Comparison of ENCODE assay signal across 25 cellular contexts in the genomic region with DNA sequence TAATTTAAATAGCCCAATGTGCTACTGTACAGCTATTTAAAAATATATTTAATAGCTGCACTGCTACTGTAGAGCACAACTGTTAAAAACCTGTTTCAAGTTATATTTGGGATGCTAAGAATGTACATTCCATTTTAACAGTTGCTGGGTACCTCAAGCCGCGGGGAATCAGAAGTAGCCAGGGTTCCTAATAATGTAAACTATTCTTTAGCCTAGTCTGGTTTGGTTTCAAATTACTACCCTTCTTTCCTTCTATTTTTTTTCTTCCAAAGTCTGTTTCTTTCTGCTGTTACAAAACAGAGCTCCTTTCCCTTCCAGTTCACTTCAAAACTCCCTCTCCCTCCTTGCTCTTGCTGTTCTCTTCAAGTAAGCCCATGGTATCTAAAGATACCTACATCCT. TPM values are rescaled to one million over a fixed set of nuclear protein-coding genes. Genes with fewer than 3 reads are reported as not detected.
DNase-seq lines count a peak whose midpoint lies in the region; ATAC-seq and TF ChIP-seq lines count a peak whose summit lies in the region.
"Had no signal": no experiment of that assay in that cellular context is flagged by ENCODE, and none has a peak within 500 bp of the region (broad histone marks: within the 10 kb centered on the region; RNA-seq: fewer than 3 reads in every experiment).

No MANE protein-coding gene starts in this region.

- WGBS in sigmoid colon, 2 donors: 41% methylated on average over 2 of the region's 2 CpGs

- H3K4me1 Mint-ChIP-seq in CD8-positive, alpha-beta T cell (ENCODE audit: low read depth): peaks cover 74% of the 10 kb centered on the region

- no peaks in the 10 kb centered on the region for H3K27me3 Mint-ChIP-seq in CD8-positive, alpha-beta T cell (ENCODE audit: low read depth)
- H3K27me3 Mint-ChIP-seq: activated naive CD8-positive, alpha-beta T cell treated with anti-CD3 and anti-CD28 coated beads for 36 hours had no signal

- POLR2A ChIA-PET in CD8-positive, alpha-beta T cell (lab: Charles Lee): interaction anchor here (0.6 to 0.7 kb wide), 2 partner anchors 93 to 119 kb away, joined by 3 to 5 read pairs; no protein-coding TSS in a partner anchor

- intact Hi-C loops in sigmoid colon (cut with DNase I): no loop called here
- intact Hi-C loops in CD8-positive, alpha-beta T cell (cut with DNase I, micrococcal nuclease): no loop called here

- ATAC-seq in SK-N-SH treated with all-trans-retinoic acid at 6 μM for 48 hours (peak; percentile 77), GM21576 (IDR thresholded peaks at IDR 0.05; ENCODE audit: unreplicated experiment) (no peak)
- no peak for ATAC-seq in CD8-positive, alpha-beta T cell
- ATAC-seq: activated CD8-positive, alpha-beta T cell treated with anti-CD3 and anti-CD28 coated beads, Interleukin-2, amount 10 ng/mL, durations not matched to agents 7 days and 5 days; HCT116; left cardiac atrium; right cardiac atrium had no signal

- peak overlapping the region in 3 of 4 donors; percentile 34 to 58 (median 39) for H3K27ac ChIP-seq in sigmoid colon
- no peak overlapping the region for H3K27ac ChIP-seq in CD8-positive, alpha-beta T cell (ENCODE audit: low read depth, low read length)
- H3K27ac ChIP-seq: BLaER1, epithelial cell of prostate, tibial nerve, VCaP had no signal

- DNase-seq in EH (ENCODE audit: low read depth): peak; percentile 81
- peak; percentile 56 for DNase-seq in fibroblast of villous mesenchyme (ENCODE audit: low read depth)
- DNase-seq in sigmoid colon: no peak
- no peak for DNase-seq in CD8-positive, alpha-beta T cell
- no peak for DNase-seq in NCI-H1048 (lab: John Stamatoyannopoulos, UW)
- DNase-seq: activated CD8-positive, alpha-beta T cell treated with anti-CD3 and anti-CD28 coated beads, Interleukin-2, amount 10 ng/mL, durations not matched to agents 7 days and 5 days; activated naive CD8-positive, alpha-beta T cell treated with anti-CD3 and anti-CD28 coated beads for 36 hours; activated T-cell treated with anti-CD3 and anti-CD28 coated beads, Interleukin-2, amount 50 U/mL, for 48 hours; dermis blood vessel endothelial cell; GF-D8; left cardiac atrium; NCI-H1417 treated with DMSO at 0.1 percent for 48 hours; NCI-H2171; NCI-H69; nucleus accumbens; right cardiac atrium; SHP77; stimulated activated naive CD4-positive, alpha-beta T cell treated with Interleukin-2 at 50 U/mL for 16 hours had no signal

- TF ChIP-seq EP300 in sigmoid colon (IDR thresholded peaks at IDR 0.05): no peak

- H3K36me3 Mint-ChIP-seq in CD8-positive, alpha-beta T cell: peaks cover 54% of the 10 kb centered on the region

- H3K4me3 ChIP-seq in fibroblast of villous mesenchyme (ENCODE audit: low read depth, low read length) (no peak overlapping the region), sigmoid colon (no peak overlapping the region)
- H3K4me3 ChIP-seq in CD8-positive, alpha-beta T cell (ENCODE audit: low read depth, low read length): no peak overlapping the region
- H3K4me3 ChIP-seq: BLaER1, tibial nerve had no signal

- CTCF ChIA-PET in CD8-positive, alpha-beta T cell (lab: Charles Lee): no interaction called here

- H3K27me3 ChIP-seq in sigmoid colon: no peaks in the 10 kb centered on the region
- no peaks in the 10 kb centered on the region for H3K27me3 ChIP-seq in CD8-positive, alpha-beta T cell (ENCODE audit: insufficient read depth, low read length)
- H3K27me3 ChIP-seq: BLaER1, tibial nerve had no signal

- no peak overlapping the region for H3K27ac Mint-ChIP-seq in CD8-positive, alpha-beta T cell
- H3K27ac Mint-ChIP-seq: activated CD8-positive, alpha-beta T cell treated with anti-CD3 and anti-CD28 coated beads, Interleukin-2, amount 10 ng/mL, durations not matched to agents 7 days and 5 days; activated naive CD8-positive, alpha-beta T cell treated with anti-CD3 and anti-CD28 coated beads for 36 hours had no signal

- no peak overlapping the region for H3K4me3 Mint-ChIP-seq in CD8-positive, alpha-beta T cell
- H3K4me3 Mint-ChIP-seq: activated CD8-positive, alpha-beta T cell treated with anti-CD3 and anti-CD28 coated beads, Interleukin-2, amount 10 ng/mL, durations not matched to agents 7 days and 5 days; activated naive CD8-positive, alpha-beta T cell treated with anti-CD3 and anti-CD28 coated beads for 36 hours had no signal

- no peak for TF ChIP-seq CTCF in fibroblast of villous mesenchyme (IDR thresholded peaks at IDR 0.05; ENCODE audit: insufficient read depth, low read depth, low read length)
- TF ChIP-seq CTCF in sigmoid colon (IDR thresholded peaks at IDR 0.05): no peak
- no peak for TF ChIP-seq CTCF in CD8-positive, alpha-beta T cell (IDR thresholded peaks at IDR 0.05)

- H3K36me3 ChIP-seq in sigmoid colon: no peaks in the 10 kb centered on the region
- H3K36me3 ChIP-seq in CD8-positive, alpha-beta T cell (ENCODE audit: insufficient read depth, low read length): no peaks in the 10 kb centered on the region

- no peak for TF ChIP-seq POLR2A in sigmoid colon (IDR thresholded peaks at IDR 0.05)

- peaks cover 0 to 84% (median 61%) of the 10 kb centered on the region in 4 donors for H3K4me1 ChIP-seq in sigmoid colon
- H3K4me1 ChIP-seq in CD8-positive, alpha-beta T cell (ENCODE audit: insufficient read depth, low read length): peaks cover 12% of the 10 kb centered on the region
- H3K4me1 ChIP-seq: BLaER1 had no signal

- peaks cover 10% of the 10 kb centered on the region for H3K9me3 Mint-ChIP-seq in CD8-positive, alpha-beta T cell

- H3K9me3 ChIP-seq in sigmoid colon: no peaks in the 10 kb centered on the region
- H3K9me3 ChIP-seq in CD8-positive, alpha-beta T cell (ENCODE audit: low read length): no peaks in the 10 kb centered on the region
- H3K9me3 ChIP-seq: tibial nerve had no signal

TF ChIP-seq in SK-N-SH treated with all-trans-retinoic acid at 6 μM for 48 hours, 23 proteins besides CTCF, POLR2A, EP300 and RAD21 (continues in another document):
- TF ChIP-seq OSR1 (CRISPR knock-in tag; IDR thresholded peaks at IDR 0.05): no peak
- TF ChIP-seq, protein P1, sequence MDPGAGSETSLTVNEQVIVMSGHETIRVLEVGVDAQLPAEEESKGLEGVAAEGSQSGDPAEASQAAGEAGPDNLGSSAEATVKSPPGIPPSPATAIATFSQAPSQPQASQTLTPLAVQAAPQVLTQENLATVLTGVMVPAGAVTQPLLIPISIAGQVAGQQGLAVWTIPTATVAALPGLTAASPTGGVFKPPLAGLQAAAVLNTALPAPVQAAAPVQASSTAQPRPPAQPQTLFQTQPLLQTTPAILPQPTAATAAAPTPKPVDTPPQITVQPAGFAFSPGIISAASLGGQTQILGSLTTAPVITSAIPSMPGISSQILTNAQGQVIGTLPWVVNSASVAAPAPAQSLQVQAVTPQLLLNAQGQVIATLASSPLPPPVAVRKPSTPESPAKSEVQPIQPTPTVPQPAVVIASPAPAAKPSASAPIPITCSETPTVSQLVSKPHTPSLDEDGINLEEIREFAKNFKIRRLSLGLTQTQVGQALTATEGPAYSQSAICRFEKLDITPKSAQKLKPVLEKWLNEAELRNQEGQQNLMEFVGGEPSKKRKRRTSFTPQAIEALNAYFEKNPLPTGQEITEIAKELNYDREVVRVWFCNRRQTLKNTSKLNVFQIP (CRISPR knock-in tag; IDR thresholded peaks at IDR 0.05; ENCODE audit: borderline replicate concordance, low read depth): no peak
- TF ChIP-seq, protein P2, sequence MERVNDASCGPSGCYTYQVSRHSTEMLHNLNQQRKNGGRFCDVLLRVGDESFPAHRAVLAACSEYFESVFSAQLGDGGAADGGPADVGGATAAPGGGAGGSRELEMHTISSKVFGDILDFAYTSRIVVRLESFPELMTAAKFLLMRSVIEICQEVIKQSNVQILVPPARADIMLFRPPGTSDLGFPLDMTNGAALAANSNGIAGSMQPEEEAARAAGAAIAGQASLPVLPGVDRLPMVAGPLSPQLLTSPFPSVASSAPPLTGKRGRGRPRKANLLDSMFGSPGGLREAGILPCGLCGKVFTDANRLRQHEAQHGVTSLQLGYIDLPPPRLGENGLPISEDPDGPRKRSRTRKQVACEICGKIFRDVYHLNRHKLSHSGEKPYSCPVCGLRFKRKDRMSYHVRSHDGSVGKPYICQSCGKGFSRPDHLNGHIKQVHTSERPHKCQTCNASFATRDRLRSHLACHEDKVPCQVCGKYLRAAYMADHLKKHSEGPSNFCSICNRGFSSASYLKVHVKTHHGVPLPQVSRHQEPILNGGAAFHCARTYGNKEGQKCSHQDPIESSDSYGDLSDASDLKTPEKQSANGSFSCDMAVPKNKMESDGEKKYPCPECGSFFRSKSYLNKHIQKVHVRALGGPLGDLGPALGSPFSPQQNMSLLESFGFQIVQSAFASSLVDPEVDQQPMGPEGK (CRISPR knock-in tag; IDR thresholded peaks at IDR 0.05; ENCODE audit: borderline replicate concordance): no peak
- TF ChIP-seq TOX (CRISPR knock-in tag; IDR thresholded peaks at IDR 0.05; ENCODE audit: borderline replicate concordance): no peak
- TF ChIP-seq, protein P3, sequence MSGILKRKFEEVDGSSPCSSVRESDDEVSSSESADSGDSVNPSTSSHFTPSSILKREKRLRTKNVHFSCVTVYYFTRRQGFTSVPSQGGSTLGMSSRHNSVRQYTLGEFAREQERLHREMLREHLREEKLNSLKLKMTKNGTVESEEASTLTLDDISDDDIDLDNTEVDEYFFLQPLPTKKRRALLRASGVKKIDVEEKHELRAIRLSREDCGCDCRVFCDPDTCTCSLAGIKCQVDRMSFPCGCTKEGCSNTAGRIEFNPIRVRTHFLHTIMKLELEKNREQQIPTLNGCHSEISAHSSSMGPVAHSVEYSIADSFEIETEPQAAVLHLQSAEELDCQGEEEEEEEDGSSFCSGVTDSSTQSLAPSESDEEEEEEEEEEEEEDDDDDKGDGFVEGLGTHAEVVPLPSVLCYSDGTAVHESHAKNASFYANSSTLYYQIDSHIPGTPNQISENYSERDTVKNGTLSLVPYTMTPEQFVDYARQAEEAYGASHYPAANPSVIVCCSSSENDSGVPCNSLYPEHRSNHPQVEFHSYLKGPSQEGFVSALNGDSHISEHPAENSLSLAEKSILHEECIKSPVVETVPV (CRISPR knock-in tag; IDR thresholded peaks at IDR 0.05): no peak
- TF ChIP-seq TCF4 (CRISPR knock-in tag; IDR thresholded peaks at IDR 0.05; ENCODE audit: borderline replicate concordance): no peak

RNA-seq across cellular contexts. Expression of a gene that starts 21.3 kb away (rescaled TPM):
- 114 and 186 TPM in 2 replicates for total RNA-seq in fibroblast of villous mesenchyme
- total RNA-seq in sigmoid colon: 100 to 1,000 TPM; 116 to 165 (median 127) TPM
- polyA plus RNA-seq in sigmoid colon: 10 to 100 TPM; 27.6 to 37.5 (median 30.7) TPM
- total RNA-seq in CD8-positive, alpha-beta T cell: 100 to 1,000 TPM; 204 to 218 TPM

Comparison
In these comparisons a context has a peak if more than half of its experiments do, and no peak if none do; other contexts are left out.
1. DNase-seq: peak in EH (single experiment) and fibroblast of villous mesenchyme (single experiment); none in sigmoid colon (single experiment), CD8-positive, alpha-beta T cell (0 of 7) and NCI-H1048 (single experiment).